16 cellular contexts compared by ENCODE assay signal in the genomic region with DNA sequence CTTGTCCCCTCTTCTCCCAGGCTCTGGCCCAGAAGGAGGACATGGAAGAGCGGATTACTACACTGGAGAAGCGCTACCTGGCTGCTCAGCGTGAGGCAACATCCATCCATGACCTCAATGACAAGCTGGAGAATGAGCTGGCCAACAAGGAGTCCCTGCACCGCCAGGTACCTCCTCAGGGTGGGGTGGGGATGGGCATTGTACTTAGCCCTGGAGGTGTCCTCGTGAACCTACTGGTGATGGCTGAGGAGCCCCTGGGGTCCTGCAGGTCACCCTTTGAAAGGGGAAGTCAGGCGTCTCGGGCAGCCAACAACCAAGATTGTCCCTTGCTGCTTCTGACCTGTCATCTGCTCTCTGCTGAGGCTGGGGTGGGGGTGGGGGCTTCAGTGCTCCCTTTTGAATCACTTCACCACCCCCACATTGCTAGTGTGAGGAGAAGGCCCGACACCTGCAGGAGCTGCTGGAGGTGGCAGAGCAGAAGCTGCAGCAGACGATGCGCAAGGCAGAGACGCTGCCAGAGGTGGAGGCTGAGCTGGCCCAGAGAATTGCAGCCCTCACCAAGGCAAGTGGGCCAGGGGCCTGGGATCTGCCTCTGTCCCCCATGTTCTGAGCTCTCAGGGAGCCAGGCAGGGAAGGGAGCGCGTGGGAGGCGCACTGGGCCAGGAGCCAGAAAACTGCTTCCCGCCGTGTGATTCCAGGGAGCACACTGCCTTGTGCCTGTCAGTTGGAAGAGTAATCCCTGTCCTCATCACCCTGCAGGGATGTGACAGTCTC. TPM values are rescaled to one million over a fixed set of nuclear protein-coding genes. Genes with fewer than 3 reads are reported as not detected.
DNase-seq lines count a peak whose midpoint lies in the region; ATAC-seq, FAIRE-seq and TF ChIP-seq lines count a peak whose summit lies in the region.
"Had no signal": no experiment of that assay in that cellular context is flagged by ENCODE, and none has a peak within 500 bp of the region (broad histone marks: within the 10 kb centered on the region; RNA-seq: fewer than 3 reads in every experiment).

No MANE protein-coding gene starts in this region.

- H3K36me3 ChIP-seq in HEK293 (ENCODE audit: control insufficient read depth in 2 of 2, insufficient read depth in 1 of 2, low read length in 2 of 2) (no peaks in the 10 kb centered on the region), astrocyte (ENCODE audit: insufficient read depth, low read length) (no peaks in the 10 kb centered on the region)

- no peak overlapping the region for H3K4me2 ChIP-seq in astrocyte (ENCODE audit: low read length)

- peaks cover 32% of the 10 kb centered on the region for H3K27me3 Mint-ChIP-seq in astrocyte (ENCODE audit: low read depth, unreplicated experiment)
- H3K27me3 Mint-ChIP-seq in nephron progenitor cell (ENCODE audit: low read depth, poor library complexity), result no peaks in the 10 kb centered on the region

- H3K9ac ChIP-seq in astrocyte (ENCODE audit: low read length), result no peak overlapping the region

- DNase-seq in Ammon's horn (ENCODE audit: low spot score) (peak; percentile 48), astrocyte (ENCODE audit: low read depth) (peak; percentile 18), nephron progenitor cell (no peak), erythroblast (lab: John Stamatoyannopoulos, UW) (no peak)
- DNase-seq: activated CD4-positive, alpha-beta T cell treated with anti-CD3 and anti-CD28 coated beads for 48 hours; NCI-H1417 treated with DMSO at 0.1 percent for 48 hours; retina; testis had no signal

- no peak for ATAC-seq in GM21619 (IDR thresholded peaks at IDR 0.05; ENCODE audit: unreplicated experiment)
- no peak for ATAC-seq in HG02798 (IDR thresholded peaks at IDR 0.05; ENCODE audit: poor library complexity, unreplicated experiment)
- no peak for ATAC-seq in HG02884 (IDR thresholded peaks at IDR 0.05; ENCODE audit: unreplicated experiment)

- H3K9me3 ChIP-seq in HEK293 (ENCODE audit: control insufficient read depth, insufficient read depth, low read depth, low read length) (no peaks in the 10 kb centered on the region), astrocyte (ENCODE audit: insufficient read depth, low read depth, low read length) (no peaks in the 10 kb centered on the region)
- H3K9me3 ChIP-seq: testis had no signal

- POLR2A ChIA-PET in HEK293 (lab: Yijun Ruan, JAX), result no interaction called here

- H3K4me3 ChIP-seq in HEK293 (ENCODE audit: low read depth, low read length) (no peak overlapping the region), astrocyte (ENCODE audit: insufficient read depth, low read depth, low read length) (no peak overlapping the region)
- H3K4me3 ChIP-seq: testis had no signal

- H3K36me3 Mint-ChIP-seq in astrocyte (ENCODE audit: low read depth, unreplicated experiment) (peaks cover 39% of the 10 kb centered on the region), nephron progenitor cell (ENCODE audit: low read depth) (peaks cover 50% of the 10 kb centered on the region)

- no peaks in the 10 kb centered on the region for H4K20me1 ChIP-seq in astrocyte (ENCODE audit: insufficient read depth, low read length)

- H2AFZ ChIP-seq in astrocyte (ENCODE audit: low read depth, low read length), result no peak overlapping the region

- CTCF ChIA-PET in HEK293 (lab: Yijun Ruan, JAX), result interaction anchor here (0.6 to 23.3 kb wide), 5 partner anchors 11 to 442 kb away, joined by 3 to 526 read pairs (median 5); no protein-coding TSS in a partner anchor

- no peak for TF ChIP-seq CTCF in HEK293 (tag by site-specific recombination; IDR thresholded peaks at IDR 0.05)
- TF ChIP-seq CTCF in astrocyte (IDR thresholded peaks at IDR 0.05; ENCODE audit: insufficient read depth, low read depth, low read length), result no peak
- TF ChIP-seq CTCF in nephron progenitor cell (IDR thresholded peaks at IDR 0.05), result no peak

- H3K4me3 Mint-ChIP-seq in astrocyte (ENCODE audit: unreplicated experiment) (no peak overlapping the region), nephron progenitor cell (no peak overlapping the region)
- H3K4me3 Mint-ChIP-seq: mesothelial cell of epicardium had no signal

- no peak overlapping the region for H3K27ac Mint-ChIP-seq in astrocyte (ENCODE audit: unreplicated experiment)
- peak overlapping the region; percentile 48 for H3K27ac Mint-ChIP-seq in nephron progenitor cell

- H3K4me1 Mint-ChIP-seq in astrocyte (ENCODE audit: low read depth, unreplicated experiment), result peaks cover 18% of the 10 kb centered on the region
- peaks cover 28% of the 10 kb centered on the region for H3K4me1 Mint-ChIP-seq in nephron progenitor cell

- H3K79me2 ChIP-seq in astrocyte (ENCODE audit: insufficient read depth, low read length), result no peaks in the 10 kb centered on the region

- no peaks in the 10 kb centered on the region for H3K27me3 ChIP-seq in astrocyte (ENCODE audit: insufficient read depth, low read length)
- H3K27me3 ChIP-seq: testis had no signal

- FAIRE-seq in astrocyte (lab: Jason Lieb, UNC), result no peak
- FAIRE-seq: GM18507 had no signal

- H3K9me3 Mint-ChIP-seq in astrocyte (ENCODE audit: unreplicated experiment) (no peaks in the 10 kb centered on the region), nephron progenitor cell (no peaks in the 10 kb centered on the region)
- H3K9me3 Mint-ChIP-seq: mesothelial cell of epicardium had no signal

- H3K4me1 ChIP-seq in HEK293 (ENCODE audit: control insufficient read depth, insufficient read depth, low read length), result 0 out of 2 replicates have a peak, but pooled peaks cover 2% of the 10 kb centered on the region
- peaks cover 12% of the 10 kb centered on the region for H3K4me1 ChIP-seq in astrocyte (ENCODE audit: insufficient read depth, low read length)
- H3K4me1 ChIP-seq: testis had no signal

- TF ChIP-seq POLR2A in erythroblast (IDR thresholded peaks at IDR 0.05; ENCODE audit: low read length), result no peak

- H3K27ac ChIP-seq in HEK293 (ENCODE audit: extremely low read depth, low read depth, low read length) (no peak overlapping the region), astrocyte (ENCODE audit: low read depth, low read length) (no peak overlapping the region)
- H3K27ac ChIP-seq: epithelial cell of prostate, testis had no signal

TF ChIP-seq in HEK293, 187 proteins besides CTCF, POLR2A, EP300 and RAD21:
- TF ChIP-seq EGR2 (tag by site-specific recombination; IDR thresholded peaks at IDR 0.05; ENCODE audit: low read depth), result peak; percentile 63; the same call in 1 of the 2 replicates
- TF ChIP-seq ZNF19 (tag by site-specific recombination; IDR thresholded peaks at IDR 0.05; ENCODE audit: low read depth), result no peak
- peak; percentile 84 for TF ChIP-seq ZFHX2 (tag by site-specific recombination; conservative IDR thresholded peaks at IDR 0.05)
- no peak for TF ChIP-seq ZNF324 (tag by site-specific recombination; IDR thresholded peaks at IDR 0.05)
- TF ChIP-seq ZBTB48 (tag by site-specific recombination; IDR thresholded peaks at IDR 0.05), result peak; percentile 93
- TF ChIP-seq ZNF600 (tag by site-specific recombination; IDR thresholded peaks at IDR 0.05), result peak; percentile 41; the same call in 1 of the 2 replicates
- no peak for TF ChIP-seq ZNF777 (tag by site-specific recombination; IDR thresholded peaks at IDR 0.05; ENCODE audit: borderline replicate concordance)
- TF ChIP-seq, protein P1, sequence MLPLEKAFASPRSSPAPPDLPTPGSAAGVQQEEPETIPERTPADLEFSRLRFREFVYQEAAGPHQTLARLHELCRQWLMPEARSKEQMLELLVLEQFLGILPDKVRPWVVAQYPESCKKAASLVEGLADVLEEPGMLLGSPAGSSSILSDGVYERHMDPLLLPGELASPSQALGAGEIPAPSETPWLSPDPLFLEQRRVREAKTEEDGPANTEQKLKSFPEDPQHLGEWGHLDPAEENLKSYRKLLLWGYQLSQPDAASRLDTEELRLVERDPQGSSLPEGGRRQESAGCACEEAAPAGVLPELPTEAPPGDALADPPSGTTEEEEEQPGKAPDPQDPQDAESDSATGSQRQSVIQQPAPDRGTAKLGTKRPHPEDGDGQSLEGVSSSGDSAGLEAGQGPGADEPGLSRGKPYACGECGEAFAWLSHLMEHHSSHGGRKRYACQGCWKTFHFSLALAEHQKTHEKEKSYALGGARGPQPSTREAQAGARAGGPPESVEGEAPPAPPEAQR (tag by site-specific recombination; IDR thresholded peaks at IDR 0.05), result no peak
- 0 out of 2 replicates have a peak, but pooled peaks have one; percentile 31 for TF ChIP-seq WT1 (tag by site-specific recombination; IDR thresholded peaks at IDR 0.05)
- no peak for TF ChIP-seq KLF1 (tag by site-specific recombination; IDR thresholded peaks at IDR 0.05)
- TF ChIP-seq ZIC2 (tag by site-specific recombination; IDR thresholded peaks at IDR 0.05), result peak; percentile 59
- no peak for TF ChIP-seq ZNF398 (tag by site-specific recombination; IDR thresholded peaks at IDR 0.05)
- TF ChIP-seq ZBTB17 (tag by site-specific recombination; IDR thresholded peaks at IDR 0.05), result peak; percentile 52; the same call in 1 of the 2 replicates

RNA-seq across cellular contexts. Expression of gene PPFIA4, which starts 19.7 kb away (rescaled TPM):
- 9.1 and 11.0 TPM in 2 replicates for total RNA-seq in astrocyte

RNA-seq across cellular contexts. Expression of gene TMEM183A, which starts 38.8 kb away (rescaled TPM):
- 66.1 and 68.6 TPM in 2 replicates for total RNA-seq in astrocyte

RNA-seq across cellular contexts. Expression of gene MYOG, which starts 39.8 kb away (rescaled TPM):
- total RNA-seq in astrocyte, result not detected in 2 replicates
- total RNA-seq: dermis microvascular lymphatic vessel endothelial cell, mesothelial cell of epicardium had no signal

Comparison
In these comparisons a context has a peak if more than half of its experiments do, and no peak if none do; other contexts are left out.
1. DNase-seq: peak in Ammon's horn (single experiment) and astrocyte (single experiment); none in nephron progenitor cell (single experiment) and erythroblast (0 of 2).